Comparison of ENCODE assay signal across 8 cellular contexts in genomic region chr2:55232863-55233657, GRCh38. TPM values are rescaled to one million over a fixed set of nuclear protein-coding genes. Genes with fewer than 3 reads are reported as not detected.
DNase-seq lines count a peak whose midpoint lies in the region; ATAC-seq, FAIRE-seq and TF ChIP-seq lines count a peak whose summit lies in the region.

No MANE protein-coding gene starts in this region.

- TF ChIP-seq CTCF in VCaP (conservative IDR thresholded peaks at IDR 0.05) (no peak), HepG2 (CRISPR knock-in tag; IDR thresholded peaks at IDR 0.05) (no peak)

- CTCF ChIA-PET in HepG2 (lab: Yijun Ruan, JAX; ENCODE audit: low intra/inter-chr PET ratio, low total read pairs), result no interaction called here

- peak overlapping the region; percentile 97 for H3K27ac Mint-ChIP-seq in central memory CD8-positive, alpha-beta T cell (ENCODE audit: low read depth)

- TF ChIP-seq RAD21 in HepG2 (CRISPR knock-in tag; IDR thresholded peaks at IDR 0.05), result no peak

- TF ChIP-seq EP300 in HepG2 (IDR thresholded peaks at IDR 0.05; ENCODE audit: low read depth in 2 of 2, low read length in 2 of 2) (no peak), HepG2 (CRISPR knock-in tag; IDR thresholded peaks at IDR 0.05; ENCODE audit: borderline replicate concordance) (no peak)

- peaks cover 42% of the 10 kb centered on the region for H3K79me2 ChIP-seq in HepG2 (ENCODE audit: insufficient read depth, low read length)

- peak overlapping the region; percentile 100 for H2AFZ ChIP-seq in HepG2 (ENCODE audit: low read length)

- H3K27me3 ChIP-seq in HepG2 (ENCODE audit: control insufficient read depth in 1 of 2, insufficient read depth in 2 of 2, low read length in 2 of 2), result no peaks in the 10 kb centered on the region; a peak in 1 of 5 replicates

- H3K4me3 Mint-ChIP-seq in central memory CD8-positive, alpha-beta T cell, result peak overlapping the region; percentile 95

- DNase-seq in NCI-H2227 (lab: John Stamatoyannopoulos, UW; ENCODE audit: unreplicated experiment) (peak; percentile 42), NCI-H2227 treated with DMSO at 0.1 percent for 48 hours (lab: John Stamatoyannopoulos, UW) (no peak), HepG2 (ENCODE audit: low spot score) (no peak), HuH-7 (ENCODE audit: low spot score) (no peak)
- peak; percentile 42 to 72 for DNase-seq in central memory CD8-positive, alpha-beta T cell (ENCODE audit: low spot score in 2 of 2)
- peak; percentile 35 for DNase-seq in stimulated activated CD8-positive, alpha-beta memory T cell treated with anti-CD3 and anti-CD28 coated beads, Interleukin-12 subunit alpha, Interleukin-12 subunit beta, amount 100 ng/mL, for 4 hours (ENCODE audit: low read depth)

- intact Hi-C loops in HepG2 (cut with micrococcal nuclease; ENCODE audit: unreplicated experiment), result loop anchor here (1.0 to 10.0 kb wide), 5 partner anchors 36 to 282 kb away; partner anchors contain the start of genes CCDC88A, CFAP36, MTIF2 and RTN4

- H3K4me1 ChIP-seq in HepG2 (ENCODE audit: insufficient read depth, low read length), result peaks cover 53% of the 10 kb centered on the region

- ATAC-seq in HG03432 (IDR thresholded peaks at IDR 0.05; ENCODE audit: unreplicated experiment), result peak; percentile 29
- ATAC-seq in central memory CD8-positive, alpha-beta T cell (replicated peaks; ENCODE audit: extremely low read depth, poor library complexity, severe bottlenecking), result peak; percentile 76
- ATAC-seq in HepG2, result peak; percentile 14

- H3K9me3 Mint-ChIP-seq in central memory CD8-positive, alpha-beta T cell, result peaks cover 2% of the 10 kb centered on the region

- FAIRE-seq in HepG2 (lab: Jason Lieb, UNC), result no peak

- WGBS in HepG2 (ENCODE audit: low lambda C conversion rate), result under 1% methylated on average over 31 of the region's 33 CpGs

- peak overlapping the region; percentile 81 for H3K4me2 ChIP-seq in HepG2 (ENCODE audit: low read depth, low read length)

- in situ Hi-C loops in HepG2 (cut with HindIII; ENCODE audit: extremely low pct_ligation_motif_present, low pct_unique_long_range_greater_than_20kb), result loop anchor here (5.0 kb wide), 1 partner anchor 34 kb away; the partner anchor contains the start of gene MTIF2

- peaks cover 4 to 25% of the 10 kb centered on the region in 2 experiments; a peak in 4 of 5 replicates for H3K36me3 ChIP-seq in HepG2 (replicated peaks in 1 of 2; ENCODE audit: control insufficient read depth in 1 of 2, insufficient read depth in 2 of 2, low read length in 2 of 2)

- BruUV-seq in HepG2 (replicated peaks; lab: Mats Ljungman, UMichigan), result TSS peak; percentile 69

- H3K4me1 Mint-ChIP-seq in central memory CD8-positive, alpha-beta T cell, result peaks cover 43% of the 10 kb centered on the region

- TF ChIP-seq POLR2A in HepG2 (IDR thresholded peaks at IDR 0.05; ENCODE audit: insufficient read depth in 1 of 2, low read depth in 2 of 2, low read length in 2 of 2), result peak in 1 of 2 experiments; percentile 19; a peak in 1 of 4 replicates

- H3K27ac ChIP-seq in VCaP, result peak overlapping the region; percentile 92
- peak overlapping the region; percentile 98 for H3K27ac ChIP-seq in HepG2 (ENCODE audit: extremely low read length, insufficient read depth, low read length)

- H3K9me3 ChIP-seq in HepG2 (ENCODE audit: low read length), result no peaks in the 10 kb centered on the region

- POLR2A ChIA-PET in HepG2 (lab: Yijun Ruan, JAX), result interaction anchor here (0.6 to 1.3 kb wide), 22 partner anchors 8 to 286 kb away, joined by 3 to 13 read pairs (median 4); partner anchors contain the start of genes CFAP36 and RTN4

- H3K4me3 ChIP-seq in HepG2 (replicated peaks in 1 of 3; ENCODE audit: insufficient read depth in 1 of 3, low read depth in 2 of 3, low read length in 3 of 3), result peak overlapping the region; percentile 82 to 95 (median 93)

- no peaks in the 10 kb centered on the region for H3K27me3 Mint-ChIP-seq in central memory CD8-positive, alpha-beta T cell

- peaks cover 39% of the 10 kb centered on the region for H3K36me3 Mint-ChIP-seq in central memory CD8-positive, alpha-beta T cell (ENCODE audit: insufficient read depth)

- H3K9ac ChIP-seq in HepG2 (ENCODE audit: insufficient read depth, low read depth, low read length), result peak overlapping the region; percentile 99

- peaks cover 13% of the 10 kb centered on the region for H4K20me1 ChIP-seq in HepG2 (ENCODE audit: insufficient read depth, low read length)

TF ChIP-seq in HepG2, 621 proteins besides CTCF, POLR2A, EP300 and RAD21 (continues in another document):
- TF ChIP-seq PAWR (CRISPR knock-in tag; IDR thresholded peaks at IDR 0.05; ENCODE audit: borderline replicate concordance), result peak; percentile 91; the same call in 1 of the 2 replicates

RNA-seq across cellular contexts. Expression of gene RPS27A, which starts 0.6 kb away (rescaled TPM):
- total RNA-seq in HepG2 (2016; rRNA removed; fragmentation: Illumina TruSeq; extraction: Trizol), result 2,779 and 3,447 TPM in 2 replicates
- total RNA-seq in HepG2 (2016; cell fraction: cytosol; rRNA removed; fragmentation: Illumina TruSeq; extraction: Trizol; ENCODE audit: low read depth), result 3,724 and 4,228 TPM in 2 replicates
- 2,787 and 3,487 TPM in 2 replicates for total RNA-seq in HepG2 (2016; cell fraction: insoluble cytoplasmic fraction; rRNA removed; fragmentation: Illumina TruSeq; extraction: Trizol)
- total RNA-seq in HepG2 (2016; cell fraction: membrane; rRNA removed; fragmentation: Illumina TruSeq; extraction: Trizol), result 5,337 and 5,584 TPM in 2 replicates
- 970 and 1,023 TPM in 2 replicates for total RNA-seq in HepG2 (2016; cell fraction: nucleus; rRNA removed; fragmentation: Illumina TruSeq; extraction: Trizol)
- polyA plus RNA-seq in HepG2 (2011; rRNA removed), result 2,422 and 3,269 TPM in 2 replicates
- 2,304 and 3,147 TPM in 2 replicates for polyA plus RNA-seq in HepG2 (2011; cell fraction: cytosol; rRNA removed)
- 359 and 512 TPM in 2 replicates for polyA plus RNA-seq in HepG2 (2011; cell fraction: nucleus; rRNA removed)
- polyA plus RNA-seq in HepG2 (2012), result 3,631 and 4,280 TPM in 2 replicates
- 4,950 and 4,974 TPM in 2 replicates for polyA plus RNA-seq in HepG2 (2016; cell fraction: cytosol; fragmentation: Illumina TruSeq; extraction: Trizol; ENCODE audit: low read depth)
- polyA plus RNA-seq in HepG2 (2016; cell fraction: insoluble cytoplasmic fraction; fragmentation: Illumina TruSeq; extraction: Trizol; ENCODE audit: low read depth), result 3,258 and 3,662 TPM in 2 replicates
- 5,339 and 5,592 TPM in 2 replicates for polyA plus RNA-seq in HepG2 (2016; cell fraction: membrane; fragmentation: Illumina TruSeq; extraction: Trizol; ENCODE audit: low read depth)
- 1,724 and 1,834 TPM in 2 replicates for polyA plus RNA-seq in HepG2 (2016; cell fraction: nucleus; fragmentation: Illumina TruSeq; extraction: Trizol; ENCODE audit: insufficient read depth, low read depth)
- 125 and 308 TPM in 2 replicates for polyA minus RNA-seq in HepG2 (2011; rRNA and poly(A)+ RNA removed; ENCODE audit: low replicate concordance)
- polyA minus RNA-seq in HepG2 (2011; cell fraction: cytosol; rRNA and poly(A)+ RNA removed), result 415 and 421 TPM in 2 replicates
- 265 and 307 TPM in 2 replicates for polyA minus RNA-seq in HepG2 (2011; cell fraction: nucleus; rRNA and poly(A)+ RNA removed)

RNA-seq across cellular contexts. Expression of gene CLHC1, which starts 1.0 kb away (rescaled TPM):
- 12.1 and 12.6 TPM in 2 replicates for total RNA-seq in HepG2 (2016; rRNA removed; fragmentation: Illumina TruSeq; extraction: Trizol)
- total RNA-seq in HepG2 (2016; cell fraction: cytosol; rRNA removed; fragmentation: Illumina TruSeq; extraction: Trizol; ENCODE audit: low read depth), result 11.8 and 17.4 TPM in 2 replicates
- total RNA-seq in HepG2 (2016; cell fraction: insoluble cytoplasmic fraction; rRNA removed; fragmentation: Illumina TruSeq; extraction: Trizol), result 5.5 and 11.3 TPM in 2 replicates
- 9.1 and 10.3 TPM in 2 replicates for total RNA-seq in HepG2 (2016; cell fraction: membrane; rRNA removed; fragmentation: Illumina TruSeq; extraction: Trizol)
- 30.1 and 37.8 TPM in 2 replicates for total RNA-seq in HepG2 (2016; cell fraction: nucleus; rRNA removed; fragmentation: Illumina TruSeq; extraction: Trizol)
- polyA plus RNA-seq in HepG2 (2011; rRNA removed), result 8.3 and 9.8 TPM in 2 replicates
- polyA plus RNA-seq in HepG2 (2011; cell fraction: cytosol; rRNA removed), result 3.0 and 3.5 TPM in 2 replicates
- polyA plus RNA-seq in HepG2 (2011; cell fraction: nucleus; rRNA removed), result 13.4 and 18.3 TPM in 2 replicates
- 6.2 and 11.1 TPM in 2 replicates for polyA plus RNA-seq in HepG2 (2012)
- 0.94 and 3.3 TPM in 2 replicates for polyA plus RNA-seq in HepG2 (2016; cell fraction: cytosol; fragmentation: Illumina TruSeq; extraction: Trizol; ENCODE audit: low read depth)
- polyA plus RNA-seq in HepG2 (2016; cell fraction: insoluble cytoplasmic fraction; fragmentation: Illumina TruSeq; extraction: Trizol; ENCODE audit: low read depth), result 5.6 and 6.0 TPM in 2 replicates
- 1.7 and 2.3 TPM in 2 replicates for polyA plus RNA-seq in HepG2 (2016; cell fraction: membrane; fragmentation: Illumina TruSeq; extraction: Trizol; ENCODE audit: low read depth)
- polyA plus RNA-seq in HepG2 (2016; cell fraction: nucleus; fragmentation: Illumina TruSeq; extraction: Trizol; ENCODE audit: insufficient read depth, low read depth), result 30.8 and 41.3 TPM in 2 replicates
- 8.9 and 12.5 TPM in 2 replicates for polyA minus RNA-seq in HepG2 (2011; rRNA and poly(A)+ RNA removed; ENCODE audit: low replicate concordance)
- polyA minus RNA-seq in HepG2 (2011; cell fraction: cytosol; rRNA and poly(A)+ RNA removed), result 3.3 and 4.6 TPM in 2 replicates
- polyA minus RNA-seq in HepG2 (2011; cell fraction: nucleus; rRNA and poly(A)+ RNA removed), result 49.1 and 55.3 TPM in 2 replicates

RNA-seq across cellular contexts. Expression of gene MTIF2, which starts 36.0 kb away (rescaled TPM):
- total RNA-seq in HepG2 (2016; rRNA removed; fragmentation: Illumina TruSeq; extraction: Trizol), result 92.1 and 118 TPM in 2 replicates
- 21.8 and 23.5 TPM in 2 replicates for total RNA-seq in HepG2 (2016; cell fraction: cytosol; rRNA removed; fragmentation: Illumina TruSeq; extraction: Trizol; ENCODE audit: low read depth)
- 93.6 and 122 TPM in 2 replicates for total RNA-seq in HepG2 (2016; cell fraction: insoluble cytoplasmic fraction; rRNA removed; fragmentation: Illumina TruSeq; extraction: Trizol)
- total RNA-seq in HepG2 (2016; cell fraction: membrane; rRNA removed; fragmentation: Illumina TruSeq; extraction: Trizol), result 55.0 and 56.5 TPM in 2 replicates
- 60.4 and 62.8 TPM in 2 replicates for total RNA-seq in HepG2 (2016; cell fraction: nucleus; rRNA removed; fragmentation: Illumina TruSeq; extraction: Trizol)
- 24.3 and 32.1 TPM in 2 replicates for polyA plus RNA-seq in HepG2 (2011; rRNA removed)
- 16.5 and 20.9 TPM in 2 replicates for polyA plus RNA-seq in HepG2 (2011; cell fraction: cytosol; rRNA removed)
- polyA plus RNA-seq in HepG2 (2011; cell fraction: nucleus; rRNA removed), result 32.9 and 33.4 TPM in 2 replicates
- 37.6 and 54.9 TPM in 2 replicates for polyA plus RNA-seq in HepG2 (2012)
- polyA plus RNA-seq in HepG2 (2016; cell fraction: cytosol; fragmentation: Illumina TruSeq; extraction: Trizol; ENCODE audit: low read depth), result 9.6 TPM in 2 replicates
- 93.7 and 99.1 TPM in 2 replicates for polyA plus RNA-seq in HepG2 (2016; cell fraction: insoluble cytoplasmic fraction; fragmentation: Illumina TruSeq; extraction: Trizol; ENCODE audit: low read depth)
- polyA plus RNA-seq in HepG2 (2016; cell fraction: membrane; fragmentation: Illumina TruSeq; extraction: Trizol; ENCODE audit: low read depth), result 24.8 and 29.0 TPM in 2 replicates
- polyA plus RNA-seq in HepG2 (2016; cell fraction: nucleus; fragmentation: Illumina TruSeq; extraction: Trizol; ENCODE audit: insufficient read depth, low read depth), result 77.0 and 78.6 TPM in 2 replicates
- polyA minus RNA-seq in HepG2 (2011; rRNA and poly(A)+ RNA removed; ENCODE audit: low replicate concordance), result 39.6 and 42.1 TPM in 2 replicates
- polyA minus RNA-seq in HepG2 (2011; cell fraction: cytosol; rRNA and poly(A)+ RNA removed), result 26.6 and 34.5 TPM in 2 replicates
- 75.2 and 79.7 TPM in 2 replicates for polyA minus RNA-seq in HepG2 (2011; cell fraction: nucleus; rRNA and poly(A)+ RNA removed)

Comparison
In these comparisons a context has a peak if more than half of its experiments do, and no peak if none do; other contexts are left out.
1. DNase-seq: peak in NCI-H2227 (single experiment), central memory CD8-positive, alpha-beta T cell (2 of 2) and stimulated activated CD8-positive, alpha-beta memory T cell treated with anti-CD3 and anti-CD28 coated beads, Interleukin-12 subunit alpha, Interleukin-12 subunit beta, amount 100 ng/mL, for 4 hours (single experiment); none in NCI-H2227 treated with DMSO at 0.1 percent for 48 hours (single experiment), HepG2 (single experiment) and HuH-7 (single experiment).
2. ATAC-seq: peak in every context shown above with its lines; median percentile 76 in central memory CD8-positive, alpha-beta T cell; 29 in HG03432; 14 in HepG2.